8 cellular contexts compared by ENCODE assay signal in the genomic region with DNA sequence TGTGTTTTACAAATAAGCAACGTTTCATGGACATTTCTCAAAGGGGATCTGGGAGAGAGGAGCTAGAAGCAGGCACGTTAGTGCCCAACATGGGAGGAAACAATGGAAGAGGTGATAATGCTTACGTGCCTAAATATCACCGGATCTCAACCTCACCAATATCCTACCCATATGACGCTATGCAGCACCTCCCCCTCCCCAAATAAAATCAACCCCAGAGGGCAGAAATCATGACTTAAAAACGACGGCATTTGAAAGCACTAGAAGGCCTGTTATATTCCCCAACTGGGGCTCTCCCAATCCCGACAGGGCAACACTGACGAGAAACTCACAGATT. TPM values are rescaled to one million over a fixed set of nuclear protein-coding genes. Genes with fewer than 3 reads are reported as not detected.
DNase-seq lines count a peak whose midpoint lies in the region; ATAC-seq, FAIRE-seq and TF ChIP-seq lines count a peak whose summit lies in the region.

No MANE protein-coding gene starts in this region.

- H3K4me2 ChIP-seq in astrocyte (ENCODE audit: low read length), result peak overlapping the region; percentile 95

- DNase-seq in cardiac muscle cell (ENCODE audit: low read depth in 1 of 2, low spot score in 1 of 2) (peak in 1 of 2 donors; percentile 22), left ventricle myocardium superior (no peak), HuH-7 (ENCODE audit: low spot score) (peak; percentile 12), astrocyte (ENCODE audit: low read depth) (no peak), left colon (no peak), thoracic aorta (ENCODE audit: low spot score) (no peak), activated gamma-delta T cell treated with Interleukin-2 at 50 U/mL for 16 hours (no peak), posterior cingulate gyrus (no peak)

- H3K4me3 Mint-ChIP-seq in astrocyte (ENCODE audit: unreplicated experiment), result peak overlapping the region; percentile 97

- ATAC-seq in left ventricle myocardium superior, result no peak
- ATAC-seq in left colon, result peak; percentile 18
- no peak for ATAC-seq in thoracic aorta (ENCODE audit: insufficient number of reproducible peaks, low FRiP score, low read depth)

- H3K36me3 ChIP-seq in cardiac muscle cell (peaks cover 4% of the 10 kb centered on the region), astrocyte (ENCODE audit: insufficient read depth, low read length) (peaks cover 6% of the 10 kb centered on the region), thoracic aorta (peaks cover under 1% of the 10 kb centered on the region)

- H3K36me3 Mint-ChIP-seq in astrocyte (ENCODE audit: low read depth, unreplicated experiment), result no peaks in the 10 kb centered on the region

- peak overlapping the region; percentile 97 for H2AFZ ChIP-seq in astrocyte (ENCODE audit: low read depth, low read length)

- intact Hi-C loops in left ventricle myocardium superior (cut with micrococcal nuclease) (no loop called here), left colon (cut with DNase I, micrococcal nuclease) (no loop called here), posterior cingulate gyrus (cut with DNase I) (loop anchor here (10.0 kb wide), 1 partner anchor 121 kb away; no protein-coding TSS in a partner anchor)

- TF ChIP-seq CTCF in cardiac muscle cell (IDR thresholded peaks at IDR 0.05; ENCODE audit: low read depth, low read length) (no peak), astrocyte (IDR thresholded peaks at IDR 0.05; ENCODE audit: insufficient read depth, low read depth, low read length) (no peak), thoracic aorta (IDR thresholded peaks at IDR 0.05) (no peak)

- peaks cover 10% of the 10 kb centered on the region for H3K4me1 ChIP-seq in cardiac muscle cell (ENCODE audit: low read depth)
- H3K4me1 ChIP-seq in astrocyte (ENCODE audit: insufficient read depth, low read length), result peaks cover 8% of the 10 kb centered on the region
- H3K4me1 ChIP-seq in thoracic aorta (ENCODE audit: control insufficient read depth in 1 of 2, low read depth in 2 of 2), result peaks cover 10 to 24% of the 10 kb centered on the region in 2 donors

- H3K27ac ChIP-seq in cardiac muscle cell (peak overlapping the region; percentile 92), astrocyte (ENCODE audit: low read depth, low read length) (peak overlapping the region; percentile 95), thoracic aorta (peak overlapping the region; percentile 80 to 84)

- H3K27me3 ChIP-seq in cardiac muscle cell (no peaks in the 10 kb centered on the region), astrocyte (ENCODE audit: insufficient read depth, low read length) (no peaks in the 10 kb centered on the region), thoracic aorta (replicated peaks; ENCODE audit: insufficient read depth) (no peaks in the 10 kb centered on the region)

- H3K9me3 Mint-ChIP-seq in astrocyte (ENCODE audit: unreplicated experiment), result no peaks in the 10 kb centered on the region

- H4K20me1 ChIP-seq in astrocyte (ENCODE audit: insufficient read depth, low read length), result peaks cover 21% of the 10 kb centered on the region

- H3K9ac ChIP-seq in astrocyte (ENCODE audit: low read length), result peak overlapping the region; percentile 99

- H3K27ac Mint-ChIP-seq in astrocyte (ENCODE audit: unreplicated experiment), result peak overlapping the region; percentile 90

- H3K79me2 ChIP-seq in astrocyte (ENCODE audit: insufficient read depth, low read length), result peaks cover 52% of the 10 kb centered on the region

- H3K4me1 Mint-ChIP-seq in astrocyte (ENCODE audit: low read depth, unreplicated experiment), result peaks cover 3% of the 10 kb centered on the region

- H3K27me3 Mint-ChIP-seq in astrocyte (ENCODE audit: low read depth, unreplicated experiment), result no peaks in the 10 kb centered on the region

- H3K9me3 ChIP-seq in cardiac muscle cell (ENCODE audit: low read depth) (no peaks in the 10 kb centered on the region), astrocyte (ENCODE audit: insufficient read depth, low read depth, low read length) (no peaks in the 10 kb centered on the region), thoracic aorta (no peaks in the 10 kb centered on the region)

- H3K4me3 ChIP-seq in cardiac muscle cell (peak overlapping the region; percentile 83), astrocyte (ENCODE audit: insufficient read depth, low read depth, low read length) (peak overlapping the region; percentile 99), thoracic aorta (peak overlapping the region; percentile 85)

- FAIRE-seq in astrocyte (lab: Jason Lieb, UNC), result no peak

RNA-seq across cellular contexts. Expression of a gene that starts 0.4 kb away (rescaled TPM):
- total RNA-seq in cardiac muscle cell (76.6 and 98.9 TPM in 2 replicates), left ventricle myocardium superior (89.8 TPM), astrocyte (87.8 and 90.4 TPM in 2 replicates), left colon (10 to 100 TPM; 48.9 to 50.0 TPM), thoracic aorta (10 to 100 TPM; 42.5 to 48.5 TPM)
- 57.8 and 89.6 TPM in 2 replicates for polyA plus RNA-seq in cardiac muscle cell
